35 cellular contexts compared by ENCODE assay signal in genomic region chr10:116281780-116282179, GRCh38. TPM values are rescaled to one million over a fixed set of nuclear protein-coding genes. Genes with fewer than 3 reads are reported as not detected.
"Had no signal": no experiment of that assay in that cellular context is flagged by ENCODE, and none has a peak within 500 bp of the region (broad histone marks: within the 10 kb centered on the region; RNA-seq: fewer than 3 reads in every experiment).

No MANE protein-coding gene starts in this region.

- H3K9ac ChIP-seq: neural progenitor cell, parathyroid adenoma had no signal

- H3K27ac ChIP-seq: dorsolateral prefrontal cortex, gastrocnemius medialis, hepatocyte, left lung, neural progenitor cell, parathyroid adenoma, right atrium auricular region, stomach, thyroid gland, vagina had no signal

- H3K36me3 ChIP-seq: gastrocnemius medialis, left lung, neural progenitor cell, right atrium auricular region, stomach, thyroid gland, vagina had no signal

- H3K4me3 ChIP-seq: dorsolateral prefrontal cortex, gastrocnemius medialis, hepatocyte, left lung, neural progenitor cell, right atrium auricular region, stomach, thyroid gland, vagina had no signal

- ATAC-seq: gastrocnemius medialis; left cardiac atrium; left lung; naive thymus-derived CD4-positive, alpha-beta T cell; sciatic nerve; stimulated activated effector memory CD8-positive, alpha-beta T cell treated with anti-CD3 and anti-CD28 coated beads, Interleukin-12 subunit alpha, Interleukin-12 subunit beta, amount 100 ng/mL, for 72 hours had no signal

- H3K27me3 ChIP-seq: gastrocnemius medialis, right atrium auricular region, thyroid gland, vagina had no signal

- DNase-seq: dorsolateral prefrontal cortex; effector CD4-positive, alpha-beta T cell; foreskin fibroblast; gastrocnemius medialis; head of caudate nucleus; left cardiac atrium; left lung; mesenchymal stem cell; midbrain; naive thymus-derived CD4-positive, alpha-beta T cell; stimulated activated CD4-positive, alpha-beta T cell treated with anti-CD3 and anti-CD28 coated beads, Interleukin-2, amount 100 ng/mL, for 24 hours; stimulated activated CD4-positive, alpha-beta T cell treated with anti-CD3 and anti-CD28 coated beads, Interleukin-4, amount 100 ng/mL, for 24 hours; stimulated activated naive CD4-positive, alpha-beta T cell treated with Interleukin-2 at 50 U/mL for 16 hours; stomach; thyroid gland; trophoblast cell had no signal

- H2AFZ ChIP-seq: hepatocyte, neural progenitor cell, parathyroid adenoma had no signal

- H3K4me1 ChIP-seq: gastrocnemius medialis, left lung, parathyroid adenoma, right atrium auricular region, stomach, thyroid gland, vagina had no signal

- H3K4me2 ChIP-seq: hepatocyte, neural progenitor cell had no signal

- H3K79me2 ChIP-seq: hepatocyte, parathyroid adenoma had no signal

- H3K9me3 ChIP-seq: gastrocnemius medialis, left lung, right atrium auricular region, stomach, thyroid gland, vagina had no signal

RNA-seq across cellular contexts. Expression of gene GFRA1, which starts 8.8 kb away (rescaled TPM):
- total RNA-seq: naive thymus-derived CD4-positive, alpha-beta T cell had no signal
- polyA plus RNA-seq: naive thymus-derived CD4-positive, alpha-beta T cell had no signal

RNA-seq across cellular contexts. Expression of gene CCDC172, which starts 42.5 kb away (rescaled TPM):
- total RNA-seq: dorsolateral prefrontal cortex; gastrocnemius medialis; glomerular endothelial cell; hepatocyte; kidney epithelial cell; left cardiac atrium; left lung; lower leg skin; lung microvascular endothelial cell; mucosa of gallbladder; naive thymus-derived CD4-positive, alpha-beta T cell; osteoblast; progenitor cell of endocrine pancreas; right atrium auricular region; sciatic nerve; skeletal muscle tissue; stomach; subcutaneous adipose tissue; temporal lobe; thyroid gland; ureter; vagina had no signal
- polyA plus RNA-seq: esophagus; hepatocyte; naive thymus-derived CD4-positive, alpha-beta T cell had no signal
